ENCODE assay signal across 3 cellular contexts in genomic region chr3:83765971-83766370, GRCh38.
"Had no signal": no experiment of that assay in that cellular context is flagged by ENCODE, and none has a peak within 500 bp of the region (broad histone marks: within the 10 kb centered on the region; RNA-seq: fewer than 3 reads in every experiment).

No MANE protein-coding gene starts in this region.

- DNase-seq: GDM1, GF-D8 had no signal

- ATAC-seq: GM12878 had no signal

- H3K4me3 ChIP-seq: GM12878 had no signal
